ENCODE assay signal across 26 cellular contexts in genomic region chr4:94354474-94354896, GRCh38. TPM values are rescaled to one million over a fixed set of nuclear protein-coding genes. Genes with fewer than 3 reads are reported as not detected.
DNase-seq lines count a peak whose midpoint lies in the region; FAIRE-seq and TF ChIP-seq lines count a peak whose summit lies in the region.
"Had no signal": no experiment of that assay in that cellular context is flagged by ENCODE, and none has a peak within 500 bp of the region (broad histone marks: within the 10 kb centered on the region; RNA-seq: fewer than 3 reads in every experiment).

No MANE protein-coding gene starts in this region.

- peak; percentile 80 for DNase-seq in DMS53 (lab: John Stamatoyannopoulos, UW)
- DNase-seq in KBM-7, result peak; percentile 36
- DNase-seq in nephron progenitor cell, result no peak
- no peak for DNase-seq in GM12892 (ENCODE audit: insufficient read length)
- no peak for DNase-seq in NCI-H82 treated with DMSO at 0.1 percent for 48 hours (lab: John Stamatoyannopoulos, UW; ENCODE audit: unreplicated experiment)
- no peak for DNase-seq in posterior cingulate gyrus
- DNase-seq: activated CD4-positive, alpha-beta T cell treated with anti-CD3 and anti-CD28 coated beads for 4 hours; activated T-cell treated with anti-CD3 and anti-CD28 coated beads, Interleukin-2, amount 50 U/mL, for 24 hours; brain microvascular endothelial cell; effector memory CD4-positive, alpha-beta T cell; esophagus squamous epithelium; GDM1; HFFc6; hippocampal formation; NCI-H187; NCI-H226; Peyer's patch; SJCRH30; T-cell; trophoblast cell had no signal

- H3K36me3 Mint-ChIP-seq in nephron progenitor cell (ENCODE audit: low read depth), result no peaks in the 10 kb centered on the region
- H3K36me3 Mint-ChIP-seq: CD14-positive monocyte, T-cell had no signal

- TF ChIP-seq CTCF in VCaP (conservative IDR thresholded peaks at IDR 0.05) (no peak), nephron progenitor cell (IDR thresholded peaks at IDR 0.05) (no peak)

- peaks cover 8% of the 10 kb centered on the region for H3K4me1 Mint-ChIP-seq in nephron progenitor cell

- no peak overlapping the region for H3K4me3 Mint-ChIP-seq in nephron progenitor cell
- H3K4me3 Mint-ChIP-seq: activated T-cell treated with anti-CD3 and anti-CD28 coated beads, Interleukin-2, amount 50 U/mL, for 24 hours; CD14-positive monocyte; HFFc6; T-cell had no signal

- peak overlapping the region; percentile 39 for H3K27ac ChIP-seq in VCaP
- H3K27ac ChIP-seq: brain microvascular endothelial cell, esophagus squamous epithelium, neutrophil, Peyer's patch, SJCRH30, skin epidermis had no signal

- TF ChIP-seq POLR2A in GM12892 (IDR thresholded peaks at IDR 0.05; ENCODE audit: low read depth, low read length), result no peak

- in situ Hi-C loops in KBM-7 (cut with MboI; ENCODE audit: low pct_unique_long_range_greater_than_20kb, low sequenced_read_pairs), result no loop called here

- FAIRE-seq in GM12892 (lab: Jason Lieb, UNC), result no peak
- FAIRE-seq: frontal cortex, GM18507 had no signal

- intact Hi-C loops in posterior cingulate gyrus (cut with DNase I), result no loop called here

- H3K27ac Mint-ChIP-seq in nephron progenitor cell, result peak overlapping the region; percentile 24
- H3K27ac Mint-ChIP-seq: activated T-cell treated with anti-CD3 and anti-CD28 coated beads, Interleukin-2, amount 50 U/mL, for 24 hours; HFFc6; T-cell had no signal

- no peaks in the 10 kb centered on the region for H3K27me3 Mint-ChIP-seq in nephron progenitor cell (ENCODE audit: low read depth, poor library complexity)

- H3K9me3 Mint-ChIP-seq in nephron progenitor cell, result peaks cover 2% of the 10 kb centered on the region
- H3K9me3 Mint-ChIP-seq: activated T-cell treated with anti-CD3 and anti-CD28 coated beads, Interleukin-2, amount 50 U/mL, for 24 hours; HFFc6; T-cell had no signal

RNA-seq across cellular contexts. Expression of gene HPGDS, which starts 11.8 kb away (rescaled TPM):
- not detected for polyA plus RNA-seq in GM12892 (2012; ENCODE audit: missing spikeins)

Comparison
In these comparisons a context has a peak if more than half of its experiments do, and no peak if none do; other contexts are left out.
1. DNase-seq: peak in DMS53 (single experiment) and KBM-7 (single experiment); none in nephron progenitor cell (single experiment), GM12892 (single experiment), NCI-H82 treated with DMSO at 0.1 percent for 48 hours (single experiment) and posterior cingulate gyrus (0 of 10).